9 cellular contexts compared by ENCODE assay signal in genomic region chr2:133266926-133267590, GRCh38.
DNase-seq lines count a peak whose midpoint lies in the region; ATAC-seq and TF ChIP-seq lines count a peak whose summit lies in the region.
"Had no signal": no experiment of that assay in that cellular context is flagged by ENCODE, and none has a peak within 500 bp of the region (broad histone marks: within the 10 kb centered on the region; RNA-seq: fewer than 3 reads in every experiment).

No MANE protein-coding gene starts in this region.

- H3K27ac ChIP-seq in right cardiac atrium (ENCODE audit: low read length), result no peak overlapping the region
- H3K27ac ChIP-seq in skin epidermis, result peak overlapping the region in 16 of 21 experiments; percentile 2 to 77 (median 63)
- no peak overlapping the region for H3K27ac ChIP-seq in CD4-positive, alpha-beta T cell (ENCODE audit: low read depth, low read length)

- no peaks in the 10 kb centered on the region for H3K4me1 Mint-ChIP-seq in CD4-positive, alpha-beta T cell (ENCODE audit: low read depth)

- DNase-seq in HFF-Myc (ENCODE audit: extremely low read depth, low read depth) (no peak), SHP77 treated with DMSO at 0.1 percent for 48 hours (lab: John Stamatoyannopoulos, UW) (peak; percentile 39), right cardiac atrium (peak in 1 of 3 donors; percentile 37), UCSD-AML1 (lab: John Stamatoyannopoulos, UW; ENCODE audit: unreplicated experiment) (no peak)
- DNase-seq in activated CD8-positive, alpha-beta memory T cell treated with anti-CD3 and anti-CD28 coated beads, Interleukin-2, amount 50 U/mL, for 48 hours, result no peak
- no peak for DNase-seq in activated naive CD4-positive, alpha-beta T cell treated with anti-CD3 and anti-CD28 coated beads, Interleukin-2, amount 50 U/mL, for 16 hours
- no peak for DNase-seq in CD4-positive, alpha-beta T cell
- DNase-seq: stimulated activated CD4-positive, alpha-beta T cell treated with anti-CD3 and anti-CD28 coated beads, Interleukin-12 subunit alpha, Interleukin-12 subunit beta, amount 100 ng/mL, for 4 hours had no signal

- no peak for TF ChIP-seq CTCF in HFF-Myc (IDR thresholded peaks at IDR 0.05; ENCODE audit: low read depth, low read length, missing control alignments)
- TF ChIP-seq CTCF in CD4-positive, alpha-beta T cell (IDR thresholded peaks at IDR 0.05), result no peak

- no peaks in the 10 kb centered on the region for H3K9me3 ChIP-seq in right cardiac atrium (ENCODE audit: control insufficient read depth, low read length)
- H3K9me3 ChIP-seq in CD4-positive, alpha-beta T cell (ENCODE audit: control insufficient read depth, low read length), result no peaks in the 10 kb centered on the region

- peaks cover 3% of the 10 kb centered on the region for H3K9me3 Mint-ChIP-seq in CD4-positive, alpha-beta T cell

- WGBS in right cardiac atrium, result 2% methylated on average over 17 of the region's 17 CpGs

- no peaks in the 10 kb centered on the region for H3K36me3 Mint-ChIP-seq in CD4-positive, alpha-beta T cell (ENCODE audit: low read depth)

- POLR2A ChIA-PET in CD4-positive, alpha-beta T cell (lab: Charles Lee), result no interaction called here

- no peaks in the 10 kb centered on the region for H3K27me3 ChIP-seq in right cardiac atrium (ENCODE audit: control insufficient read depth, insufficient read depth)
- H3K27me3 ChIP-seq in CD4-positive, alpha-beta T cell (ENCODE audit: control insufficient read depth, insufficient read depth, low read length), result no peaks in the 10 kb centered on the region

- ATAC-seq in right cardiac atrium, result peak in 1 of 2 donors; percentile 20
- no peak for ATAC-seq in CD4-positive, alpha-beta T cell (ENCODE audit: poor library complexity)

- no peaks in the 10 kb centered on the region for H3K4me1 ChIP-seq in right cardiac atrium (ENCODE audit: control insufficient read depth, insufficient read depth, low read length)

- CTCF ChIA-PET in CD4-positive, alpha-beta T cell (lab: Charles Lee), result no interaction called here

- H3K4me3 Mint-ChIP-seq in CD4-positive, alpha-beta T cell, result no peak overlapping the region

- H3K4me3 ChIP-seq in HFF-Myc (replicated peaks; ENCODE audit: low read depth, low read length), result peak overlapping the region; percentile 32; the same call in 1 of the 2 replicates
- peak overlapping the region; percentile 15 for H3K4me3 ChIP-seq in right cardiac atrium (ENCODE audit: low read length)
- H3K4me3 ChIP-seq in skin epidermis, result peak overlapping the region; percentile 30 to 50 (median 39)

- H3K27ac Mint-ChIP-seq in CD4-positive, alpha-beta T cell, result no peak overlapping the region

- intact Hi-C loops in right cardiac atrium (cut with DNase I), result no loop called here
- intact Hi-C loops in CD4-positive, alpha-beta T cell (cut with DNase I, micrococcal nuclease), result no loop called here

- peaks cover 33% of the 10 kb centered on the region for H3K27me3 Mint-ChIP-seq in CD4-positive, alpha-beta T cell

Comparison
In these comparisons a context has a peak if more than half of its experiments do, and no peak if none do; other contexts are left out.
1. H3K27ac ChIP-seq: peak in skin epidermis (16 of 21); none in right cardiac atrium (single experiment) and CD4-positive, alpha-beta T cell (single experiment).
2. Peak in every context shown above with its lines, with median percentiles within 50 percentile points of each other: H3K4me3 ChIP-seq.